ENCODE assay signal across 22 cellular contexts in the genomic region with DNA sequence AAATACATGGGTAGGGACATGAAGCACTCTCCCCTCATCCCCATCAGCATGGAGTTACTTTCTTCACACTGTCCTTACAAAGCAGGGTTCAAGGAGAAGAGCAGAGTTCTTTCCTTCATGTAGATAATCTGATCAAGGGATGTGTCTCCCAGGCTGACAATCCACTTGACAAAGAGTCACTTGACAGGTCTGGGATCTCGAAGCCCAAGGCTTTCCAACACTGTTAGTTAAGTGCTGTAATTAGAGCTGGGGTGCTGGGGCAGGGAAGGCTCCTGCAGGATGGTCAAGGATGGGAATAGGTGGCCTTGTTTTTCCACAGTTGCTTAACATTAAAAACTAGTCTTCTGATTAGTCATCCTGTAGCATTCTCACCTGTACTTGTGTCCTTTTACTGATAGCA. TPM values are rescaled to one million over a fixed set of nuclear protein-coding genes. Genes with fewer than 3 reads are reported as not detected.
DNase-seq lines count a peak whose midpoint lies in the region; ATAC-seq, FAIRE-seq and TF ChIP-seq lines count a peak whose summit lies in the region.
"Had no signal": no experiment of that assay in that cellular context is flagged by ENCODE, and none has a peak within 500 bp of the region (broad histone marks: within the 10 kb centered on the region; RNA-seq: fewer than 3 reads in every experiment).

No MANE protein-coding gene starts in this region.

- DNase-seq in GM12891 (ENCODE audit: insufficient read length, low spot score), result no peak
- DNase-seq in activated B cell treated with CpG ODN at 0.5 μM for 24 hours, result no peak
- DNase-seq in keratinocyte (ENCODE audit: low read depth, low spot score), result no peak
- DNase-seq in inferior parietal cortex (ENCODE audit: extremely low spot score), result no peak
- DNase-seq in osteocyte (ENCODE audit: extremely low spot score, unreplicated experiment), result no peak
- no peak for DNase-seq in SJCRH30
- no peak for DNase-seq in lower leg skin (ENCODE audit: low spot score in 2 of 2)
- DNase-seq: Caco-2; CD4-positive, alpha-beta memory T cell; DND-41; KG1; NCI-H1105; NCI-H146; NCI-H2029; NCI-H2171; NK-92 treated with Interleukin-12 subunit alpha and Interleukin-12 subunit beta, amount 100 ng/mL, for 24 hours; SIG-M5 had no signal

- TF ChIP-seq POLR2A in GM12891 (IDR thresholded peaks at IDR 0.05; ENCODE audit: low read depth, low read length), result no peak
- TF ChIP-seq POLR2A in lower leg skin (IDR thresholded peaks at IDR 0.05), result no peak

- H3K36me3 ChIP-seq in BLaER1 (no peaks in the 10 kb centered on the region), keratinocyte (ENCODE audit: control insufficient read depth in 2 of 2, extremely low read depth in 1 of 2, insufficient read depth in 2 of 2, low read length in 2 of 2) (no peaks in the 10 kb centered on the region), SJCRH30 (no peaks in the 10 kb centered on the region)

- H3K4me1 Mint-ChIP-seq in activated B cell treated with CpG ODN at 0.5 μM for 24 hours, result peaks cover 55% of the 10 kb centered on the region
- no peaks in the 10 kb centered on the region for H3K4me1 Mint-ChIP-seq in osteocyte (ENCODE audit: unreplicated experiment)

- TF ChIP-seq CTCF in activated B cell treated with CpG ODN at 0.5 μM for 24 hours (IDR thresholded peaks at IDR 0.05), result no peak
- TF ChIP-seq CTCF in keratinocyte (optimal IDR thresholded peaks at IDR 0.05 in 1 of 3, IDR thresholded peaks at IDR 0.05 in 1 of 3, conservative IDR thresholded peaks at IDR 0.05 in 1 of 3; ENCODE audit: extremely low read depth in 1 of 3, insufficient read depth in 2 of 3, low read length in 3 of 3), result no peak
- no peak for TF ChIP-seq CTCF in osteocyte (IDR thresholded peaks at IDR 0.05)
- TF ChIP-seq CTCF in lower leg skin (IDR thresholded peaks at IDR 0.05), result no peak

- H3K9me3 Mint-ChIP-seq in activated B cell treated with CpG ODN at 0.5 μM for 24 hours, result no peaks in the 10 kb centered on the region
- no peaks in the 10 kb centered on the region for H3K9me3 Mint-ChIP-seq in osteocyte (ENCODE audit: unreplicated experiment)
- H3K9me3 Mint-ChIP-seq: CD4-positive, alpha-beta memory T cell had no signal

- FAIRE-seq in GM12891 (lab: Jason Lieb, UNC) (peak; percentile 63), keratinocyte (lab: Jason Lieb, UNC) (peak; percentile 79)
- FAIRE-seq: H54, HTR-8/SVneo had no signal

- no peaks in the 10 kb centered on the region for H3K27me3 ChIP-seq in BLaER1
- H3K27me3 ChIP-seq in keratinocyte (ENCODE audit: control insufficient read depth, extremely low read depth, insufficient read depth, low read length), result no peaks in the 10 kb centered on the region
- H3K27me3 ChIP-seq in SJCRH30, result no peaks in the 10 kb centered on the region

- H2AFZ ChIP-seq in keratinocyte (ENCODE audit: control insufficient read depth, low read length), result no peak overlapping the region

- CTCF ChIA-PET in activated B cell treated with CpG ODN at 0.5 μM for 24 hours (lab: Charles Lee), result interaction anchor here (1.1 to 3.7 kb wide), 3 partner anchors 8 to 150 kb away, joined by 4 to 56 read pairs (median 17); no protein-coding TSS in a partner anchor

- no peak overlapping the region for H3K4me3 ChIP-seq in BLaER1
- H3K4me3 ChIP-seq in keratinocyte (ENCODE audit: control insufficient read depth in 2 of 3, extremely low read depth in 1 of 3, insufficient read depth in 2 of 3, low read depth in 1 of 3, low read length in 3 of 3), result no peak overlapping the region
- H3K4me3 ChIP-seq in SJCRH30, result no peak overlapping the region
- no peak overlapping the region for H3K4me3 ChIP-seq in lower leg skin (ENCODE audit: low read depth, poor library complexity, severe bottlenecking)

- H3K36me3 Mint-ChIP-seq in activated B cell treated with CpG ODN at 0.5 μM for 24 hours (ENCODE audit: low read depth) (no peaks in the 10 kb centered on the region), osteocyte (ENCODE audit: unreplicated experiment) (no peaks in the 10 kb centered on the region)
- H3K36me3 Mint-ChIP-seq: CD4-positive, alpha-beta memory T cell had no signal

- H3K4me2 ChIP-seq in BLaER1 (peak overlapping the region; percentile 79), keratinocyte (ENCODE audit: control insufficient read depth, extremely low read depth, insufficient read depth, low read depth, low read length) (no peak overlapping the region)

- POLR2A ChIA-PET in activated B cell treated with CpG ODN at 0.5 μM for 24 hours (lab: Charles Lee), result interaction anchor here (1.3 to 6.2 kb wide), 7 partner anchors 33 to 119 kb away, joined by 3 to 126 read pairs (median 24); partner anchors contain the start of genes CCNG2 and CCNI

- H3K27ac Mint-ChIP-seq in activated B cell treated with CpG ODN at 0.5 μM for 24 hours (peak overlapping the region; percentile 97), osteocyte (ENCODE audit: unreplicated experiment) (no peak overlapping the region)

- dilution Hi-C loops in keratinocyte (cut with MboI; ENCODE audit: extremely low pct_ligation_motif_present, low sequenced_read_pairs), result no loop called here

- 78 to 80% methylated on average over 1 of the region's 1 CpG for WGBS in lower leg skin, 2 donors

- H4K20me1 ChIP-seq in BLaER1 (no peaks in the 10 kb centered on the region), keratinocyte (ENCODE audit: control insufficient read depth, extremely low read depth, insufficient read depth, low read length) (no peaks in the 10 kb centered on the region)

- intact Hi-C loops in activated B cell treated with CpG ODN at 0.5 μM for 24 hours (cut with micrococcal nuclease), result no loop called here
- intact Hi-C loops in lower leg skin (cut with DNase I; ENCODE audit: low total_unique reads), result no loop called here

- H3K9ac ChIP-seq in BLaER1 (no peak overlapping the region), keratinocyte (ENCODE audit: control insufficient read depth, extremely low read depth, insufficient read depth, low read length) (no peak overlapping the region)

- no peaks in the 10 kb centered on the region for H3K79me2 ChIP-seq in keratinocyte (ENCODE audit: control insufficient read depth, insufficient read depth, low read length)

- H3K4me3 Mint-ChIP-seq in activated B cell treated with CpG ODN at 0.5 μM for 24 hours (no peak overlapping the region), osteocyte (ENCODE audit: unreplicated experiment) (no peak overlapping the region)

- H3K9me1 ChIP-seq in keratinocyte (ENCODE audit: control insufficient read depth, extremely low read depth, insufficient read depth, low read length), result no peaks in the 10 kb centered on the region

- no peak overlapping the region for H3K27ac ChIP-seq in BLaER1
- H3K27ac ChIP-seq in keratinocyte (ENCODE audit: control insufficient read depth, insufficient read depth, low read length), result no peak overlapping the region
- H3K27ac ChIP-seq in SJCRH30, result no peak overlapping the region
- H3K27ac ChIP-seq: RWPE1 had no signal

- H3K4me1 ChIP-seq in BLaER1 (peaks cover 22% of the 10 kb centered on the region), keratinocyte (ENCODE audit: control insufficient read depth, extremely low read depth, insufficient read depth, low read length) (peaks cover 25% of the 10 kb centered on the region), SJCRH30 (peaks cover 17% of the 10 kb centered on the region)

- no peak for ATAC-seq in activated B cell treated with CpG ODN at 0.5 μM for 24 hours (ENCODE audit: low read depth)
- ATAC-seq: SK-N-SH treated with all-trans-retinoic acid at 6 μM for 48 hours had no signal

- H3K27me3 Mint-ChIP-seq in activated B cell treated with CpG ODN at 0.5 μM for 24 hours (no peaks in the 10 kb centered on the region), osteocyte (ENCODE audit: unreplicated experiment) (peaks cover 49% of the 10 kb centered on the region)

- H3K9me3 ChIP-seq in BLaER1 (no peaks in the 10 kb centered on the region), keratinocyte (ENCODE audit: control insufficient read depth, low read depth, low read length) (no peaks in the 10 kb centered on the region), SJCRH30 (replicated peaks) (no peaks in the 10 kb centered on the region)
- H3K9me3 ChIP-seq: Caco-2 had no signal

TF ChIP-seq in GM12891, 5 proteins besides CTCF, POLR2A, EP300 and RAD21:
- TF ChIP-seq SPI1 (IDR thresholded peaks at IDR 0.05; ENCODE audit: low read depth, low read length) (no peak), POU2F2 (IDR thresholded peaks at IDR 0.05; ENCODE audit: low read depth, low read length) (no peak), PAX5 (IDR thresholded peaks at IDR 0.05; ENCODE audit: insufficient read depth, low read length, severe bottlenecking) (no peak), POLR2AphosphoS5 (IDR thresholded peaks at IDR 0.05; ENCODE audit: low read depth, low read length) (no peak), TAF1 (IDR thresholded peaks at IDR 0.05; ENCODE audit: low read depth, low read length) (no peak)

RNA-seq across cellular contexts. Expression of gene CCNG2, which starts 38.0 kb away (rescaled TPM):
- polyA plus RNA-seq in GM12891 (2012; ENCODE audit: low read depth, missing spikeins), result 11.8 TPM
- total RNA-seq in activated B cell treated with CpG ODN at 0.5 μM for 24 hours (32.0 and 34.6 TPM in 2 replicates), osteocyte (73.3 and 73.6 TPM in 2 replicates), lower leg skin (10 to 100 TPM; 31.7 to 75.1 (median 40.0) TPM)
- 47.4 to 96.9 TPM (median 58.5 TPM) in 3 replicates for polyA plus RNA-seq in keratinocyte
- 70.1 TPM for polyA plus RNA-seq in keratinocyte (2011; ENCODE audit: low read depth)
- polyA plus RNA-seq in keratinocyte (2011; cell fraction: cytosol; rRNA removed), result 46.5 and 83.0 TPM in 2 replicates
- polyA plus RNA-seq in keratinocyte (2011; cell fraction: nucleus; rRNA removed), result 61.8 and 103 TPM in 2 replicates
- 36.4 and 48.4 TPM in 2 replicates for polyA plus RNA-seq in keratinocyte (2012; ENCODE audit: low replicate concordance)
- polyA minus RNA-seq in keratinocyte, result 6.8 to 52.8 TPM (median 21.1 TPM) in 3 replicates
- 35.3 TPM for polyA minus RNA-seq in keratinocyte (2011; cell fraction: cytosol; rRNA and poly(A)+ RNA removed)
- polyA minus RNA-seq in keratinocyte (2011; cell fraction: nucleus; rRNA and poly(A)+ RNA removed), result 22.1 and 50.5 TPM in 2 replicates
- total RNA-seq in SJCRH30 (2014; rRNA removed; shearing (Covaris generic)), result 48.0 and 52.6 TPM in 2 replicates
